ENCODE assay signal across 8 cellular contexts in the genomic region with DNA sequence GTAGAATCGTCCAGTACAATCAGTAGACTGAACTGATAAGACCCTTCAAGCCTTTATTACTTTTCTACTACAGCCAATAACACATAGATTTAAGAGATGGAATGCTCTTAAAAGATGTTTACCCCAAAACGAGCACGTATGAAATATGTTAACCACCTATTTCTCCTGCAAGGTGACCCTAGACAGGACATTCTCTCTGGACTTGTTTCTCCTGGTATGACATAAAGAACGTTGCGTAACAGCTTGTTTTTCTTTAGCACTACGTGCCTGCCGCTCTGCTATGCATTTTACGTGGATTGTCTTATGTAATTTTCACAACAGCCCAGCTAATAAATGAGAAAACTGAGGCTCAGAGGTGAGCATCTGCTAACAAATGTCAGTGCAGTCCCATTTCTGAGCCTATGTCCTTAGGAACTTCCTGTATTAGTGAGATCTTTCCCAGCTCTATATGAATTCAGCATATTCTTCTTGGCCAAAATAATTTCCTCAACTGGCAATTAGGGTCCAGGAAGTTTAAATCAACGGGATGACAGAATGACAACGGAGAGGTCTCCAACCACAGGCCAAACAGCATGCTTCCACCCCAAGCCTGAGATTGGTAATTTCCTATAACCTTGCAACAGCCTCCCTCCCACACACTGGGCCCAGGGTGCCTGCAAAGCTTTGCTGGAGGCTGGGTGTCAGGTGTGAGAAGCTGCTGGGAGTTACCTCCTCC. TPM values are rescaled to one million over a fixed set of nuclear protein-coding genes. Genes with fewer than 3 reads are reported as not detected.
A peak's percentile ranks its signal among the peaks of the same experiment; 100 is the strongest.
DNase-seq lines count a peak whose midpoint lies in the region; ATAC-seq and TF ChIP-seq lines count a peak whose summit lies in the region.

No MANE protein-coding gene starts in this region.

- H3K9me2 ChIP-seq in SK-N-SH, result no peaks in the 10 kb centered on the region

- H3K9ac ChIP-seq in SK-N-SH, result no peak overlapping the region; the same call in 1 of the 2 replicates

- no peak for TF ChIP-seq EP300 in SK-N-SH (IDR thresholded peaks at IDR 0.05; ENCODE audit: borderline replicate concordance in 1 of 2, low read depth in 1 of 2, low read length in 1 of 2)

- WGBS in SK-N-SH (ENCODE audit: low lambda C conversion rate), result 80% methylated on average over 10 of the region's 10 CpGs
- 58 to 72% methylated on average over 10 of the region's 10 CpGs for WGBS in testis, 2 donors

- peaks cover 55% of the 10 kb centered on the region for H3K4me1 Mint-ChIP-seq in activated naive CD8-positive, alpha-beta T cell treated with anti-CD3 and anti-CD28 coated beads for 36 hours
- H3K4me1 Mint-ChIP-seq in memory B cell, result peaks cover 43% of the 10 kb centered on the region

- intact Hi-C loops in testis (cut with DNase I; ENCODE audit: low total_unique reads) (loop anchor here (10.0 kb wide), 1 partner anchor 186 kb away; no protein-coding TSS in a partner anchor), mucosa of descending colon (cut with DNase I, micrococcal nuclease) (loop anchor here (5.0 to 10.0 kb wide), 4 partner anchors 59 to 116 kb away; partner anchors contain the start of gene PSMA6 (in 1 of the 2))

- CTCF ChIA-PET in SK-N-SH (lab: Yijun Ruan, JAX), result no interaction called here

- H3K4me1 ChIP-seq in SK-N-SH (ENCODE audit: control insufficient read depth in 1 of 2, insufficient read depth in 2 of 2, low read depth in 1 of 2, low read length in 1 of 2) (peaks cover 24 to 25% of the 10 kb centered on the region in 2 experiments; a peak in 3 of 4 replicates), testis (peaks cover 27% of the 10 kb centered on the region), mucosa of descending colon (ENCODE audit: low read depth) (peaks cover 32% of the 10 kb centered on the region)

- H3K27ac ChIP-seq in SK-N-SH (ENCODE audit: low read depth in 2 of 2, low read length in 1 of 2) (peak overlapping the region in 1 of 2 experiments; percentile 29; a peak in 2 of 4 replicates), testis (peak overlapping the region; percentile 96 to 99)

- peaks cover 34% of the 10 kb centered on the region for H3K79me2 ChIP-seq in SK-N-SH (ENCODE audit: insufficient read depth)

- peak overlapping the region; percentile 96 for H3K4me2 ChIP-seq in SK-N-SH

- TF ChIP-seq RAD21 in SK-N-SH (IDR thresholded peaks at IDR 0.05; ENCODE audit: low read length), result no peak

- TF ChIP-seq CTCF in SK-N-SH (IDR thresholded peaks at IDR 0.05) (no peak), testis (IDR thresholded peaks at IDR 0.05) (no peak), mucosa of descending colon (IDR thresholded peaks at IDR 0.05) (no peak)

- H3K27me3 ChIP-seq in SK-N-SH (ENCODE audit: insufficient read depth), result no peaks in the 10 kb centered on the region
- no peaks in the 10 kb centered on the region for H3K27me3 ChIP-seq in testis

- H4K20me1 ChIP-seq in SK-N-SH (ENCODE audit: insufficient read depth), result peaks cover 30% of the 10 kb centered on the region

- H3K9me3 ChIP-seq in SK-N-SH (no peaks in the 10 kb centered on the region), testis (no peaks in the 10 kb centered on the region), mucosa of descending colon (no peaks in the 10 kb centered on the region)

- peaks cover 12% of the 10 kb centered on the region for H3K27me3 Mint-ChIP-seq in activated naive CD8-positive, alpha-beta T cell treated with anti-CD3 and anti-CD28 coated beads for 36 hours
- no peaks in the 10 kb centered on the region for H3K27me3 Mint-ChIP-seq in memory B cell

- H3F3A ChIP-seq in SK-N-SH (replicated peaks; ENCODE audit: insufficient read depth), result peaks cover 49% of the 10 kb centered on the region

- H3K9me3 Mint-ChIP-seq in activated naive CD8-positive, alpha-beta T cell treated with anti-CD3 and anti-CD28 coated beads for 36 hours, result no peaks in the 10 kb centered on the region
- no peaks in the 10 kb centered on the region for H3K9me3 Mint-ChIP-seq in memory B cell

- no peak for DNase-seq in SK-N-SH
- peak; percentile 70 for DNase-seq in activated naive CD8-positive, alpha-beta T cell treated with anti-CD3 and anti-CD28 coated beads for 36 hours
- DNase-seq in memory B cell (ENCODE audit: low spot score in 2 of 2), result no peak
- no peak for DNase-seq in testis
- no peak for DNase-seq in mucosa of descending colon
- DNase-seq in NCI-H146 (lab: John Stamatoyannopoulos, UW), result no peak
- DNase-seq in NCI-H2107 treated with DMSO at 0.1 percent for 48 hours (lab: John Stamatoyannopoulos, UW; ENCODE audit: unreplicated experiment), result no peak

- no peak for TF ChIP-seq POLR2A in testis (IDR thresholded peaks at IDR 0.05)

- ATAC-seq in SK-N-SH treated with all-trans-retinoic acid at 6 μM for 48 hours (no peak), memory B cell (ENCODE audit: low read depth) (no peak), mucosa of descending colon (no peak)

- H3K36me3 Mint-ChIP-seq in activated naive CD8-positive, alpha-beta T cell treated with anti-CD3 and anti-CD28 coated beads for 36 hours, result peaks cover 53% of the 10 kb centered on the region
- H3K36me3 Mint-ChIP-seq in memory B cell, result peaks cover 33% of the 10 kb centered on the region

- no peak overlapping the region for H2AFZ ChIP-seq in SK-N-SH (ENCODE audit: low read depth)

- peak overlapping the region in 1 of 2 experiments; percentile 22; a peak in 1 of 4 replicates for H3K4me3 ChIP-seq in SK-N-SH (ENCODE audit: low read depth in 2 of 2, low read length in 1 of 2)
- peak overlapping the region in 1 of 2 donors; percentile 92 for H3K4me3 ChIP-seq in testis
- H3K4me3 ChIP-seq in mucosa of descending colon, result no peak overlapping the region

- peak overlapping the region; percentile 99 for H3K27ac Mint-ChIP-seq in activated naive CD8-positive, alpha-beta T cell treated with anti-CD3 and anti-CD28 coated beads for 36 hours
- peak overlapping the region; percentile 99 for H3K27ac Mint-ChIP-seq in memory B cell

- H3K4me3 Mint-ChIP-seq in activated naive CD8-positive, alpha-beta T cell treated with anti-CD3 and anti-CD28 coated beads for 36 hours, result peak overlapping the region; percentile 98
- H3K4me3 Mint-ChIP-seq in memory B cell, result peak overlapping the region; percentile 47

- POLR2A ChIA-PET in SK-N-SH (lab: Yijun Ruan, JAX), result no interaction called here

- peaks cover 31 to 35% of the 10 kb centered on the region in 2 experiments for H3K36me3 ChIP-seq in SK-N-SH (replicated peaks in 1 of 2; ENCODE audit: control insufficient read depth in 1 of 2, insufficient read depth in 2 of 2, low read length in 1 of 2)
- no peaks in the 10 kb centered on the region for H3K36me3 ChIP-seq in testis (ENCODE audit: low read depth, missing control alignments)
- H3K36me3 ChIP-seq in mucosa of descending colon (ENCODE audit: low read depth), result peaks cover 6% of the 10 kb centered on the region

TF ChIP-seq in SK-N-SH, 30 proteins besides CTCF, POLR2A, EP300 and RAD21 (continues in another document):
- TF ChIP-seq SMC3 (IDR thresholded peaks at IDR 0.05; ENCODE audit: low read depth, low read length) (no peak), FOSL2 (IDR thresholded peaks at IDR 0.05; ENCODE audit: borderline replicate concordance, low read depth) (no peak), YY1 (IDR thresholded peaks at IDR 0.05; ENCODE audit: low read depth) (no peak), CHD2 (IDR thresholded peaks at IDR 0.05; ENCODE audit: low read length, partially characterized antibody) (no peak), MEF2A (IDR thresholded peaks at IDR 0.05; ENCODE audit: borderline replicate concordance, low read depth) (no peak), MAX (IDR thresholded peaks at IDR 0.05; ENCODE audit: low read depth) (no peak), USF1 (IDR thresholded peaks at IDR 0.05; ENCODE audit: borderline replicate concordance, low read depth) (no peak), NFIC (IDR thresholded peaks at IDR 0.05; ENCODE audit: borderline replicate concordance) (no peak), MXI1 (IDR thresholded peaks at IDR 0.05; ENCODE audit: low read depth, low read length) (no peak)

TF ChIP-seq in SK-N-SH treated with all-trans-retinoic acid at 6 μM for 48 hours, 23 proteins besides CTCF, POLR2A, EP300 and RAD21 (continues in another document):
- no peak for TF ChIP-seq TOX (CRISPR knock-in tag; IDR thresholded peaks at IDR 0.05; ENCODE audit: borderline replicate concordance)
- no peak for TF ChIP-seq CREB5 (CRISPR knock-in tag; IDR thresholded peaks at IDR 0.05; ENCODE audit: low read depth)
- no peak for TF ChIP-seq RARB (CRISPR knock-in tag; IDR thresholded peaks at IDR 0.05)
- no peak for TF ChIP-seq ARNTL (CRISPR knock-in tag; IDR thresholded peaks at IDR 0.05; ENCODE audit: borderline replicate concordance, low read depth)
- TF ChIP-seq, protein P1, sequence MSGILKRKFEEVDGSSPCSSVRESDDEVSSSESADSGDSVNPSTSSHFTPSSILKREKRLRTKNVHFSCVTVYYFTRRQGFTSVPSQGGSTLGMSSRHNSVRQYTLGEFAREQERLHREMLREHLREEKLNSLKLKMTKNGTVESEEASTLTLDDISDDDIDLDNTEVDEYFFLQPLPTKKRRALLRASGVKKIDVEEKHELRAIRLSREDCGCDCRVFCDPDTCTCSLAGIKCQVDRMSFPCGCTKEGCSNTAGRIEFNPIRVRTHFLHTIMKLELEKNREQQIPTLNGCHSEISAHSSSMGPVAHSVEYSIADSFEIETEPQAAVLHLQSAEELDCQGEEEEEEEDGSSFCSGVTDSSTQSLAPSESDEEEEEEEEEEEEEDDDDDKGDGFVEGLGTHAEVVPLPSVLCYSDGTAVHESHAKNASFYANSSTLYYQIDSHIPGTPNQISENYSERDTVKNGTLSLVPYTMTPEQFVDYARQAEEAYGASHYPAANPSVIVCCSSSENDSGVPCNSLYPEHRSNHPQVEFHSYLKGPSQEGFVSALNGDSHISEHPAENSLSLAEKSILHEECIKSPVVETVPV (CRISPR knock-in tag; IDR thresholded peaks at IDR 0.05), result no peak
- no peak for TF ChIP-seq ZNF565 (CRISPR knock-in tag; conservative IDR thresholded peaks at IDR 0.05; ENCODE audit: low read depth)
- TF ChIP-seq GLIS3 (CRISPR knock-in tag; IDR thresholded peaks at IDR 0.05), result no peak

RNA-seq across cellular contexts. Expression of gene NFKBIA, which starts 3.7 kb away (rescaled TPM):
- polyA plus RNA-seq in SK-N-SH (2012; rRNA removed) (56.3 and 56.7 TPM in 2 replicates), testis (ENCODE audit: insufficient read depth, low read depth, low replicate concordance) (64.7 TPM)
- 30.8 and 34.1 TPM in 2 replicates for polyA plus RNA-seq in SK-N-SH (2012; cell fraction: cytosol; rRNA removed)
- 154 and 164 TPM in 2 replicates for polyA plus RNA-seq in SK-N-SH (2012; cell fraction: nucleus; rRNA removed)
- 100 to 1,000 TPM; 395 to 400 TPM for total RNA-seq in activated naive CD8-positive, alpha-beta T cell treated with anti-CD3 and anti-CD28 coated beads for 36 hours
- total RNA-seq in testis (100 to 1,000 TPM; 154 to 171 TPM), mucosa of descending colon (100 to 1,000 TPM; 134 to 180 (median 153) TPM)
